ENCODE assay signal across 1 cellular context in genomic region chr16:719815-720506, GRCh38.
TF ChIP-seq lines count a peak whose summit lies in the region.

No MANE protein-coding gene starts in this region.

TF ChIP-seq in K562, 482 proteins besides CTCF, POLR2A, EP300 and RAD21 (continues in another document):
- no peak for TF ChIP-seq CLOCK (CRISPR knock-in tag; IDR thresholded peaks at IDR 0.05; ENCODE audit: borderline replicate concordance)
- TF ChIP-seq PATZ1 (CRISPR knock-in tag; IDR thresholded peaks at IDR 0.05; ENCODE audit: borderline replicate concordance), result no peak
- no peak for TF ChIP-seq E4F1 (CRISPR knock-in tag; IDR thresholded peaks at IDR 0.05; ENCODE audit: borderline replicate concordance)
- TF ChIP-seq MBD1 (CRISPR knock-in tag; IDR thresholded peaks at IDR 0.05), result no peak
- TF ChIP-seq ZBTB43 (CRISPR knock-in tag; IDR thresholded peaks at IDR 0.05), result no peak
- no peak for TF ChIP-seq ZNF699 (CRISPR knock-in tag; IDR thresholded peaks at IDR 0.05; ENCODE audit: insufficient replicate concordance)
- no peak for TF ChIP-seq MEF2D (tag; conservative IDR thresholded peaks at IDR 0.05; ENCODE audit: low read depth)
- peak; percentile 52 for TF ChIP-seq ETV1 (tag; conservative IDR thresholded peaks at IDR 0.05; ENCODE audit: low read depth)
- peak; percentile 43; the same call in 1 of the 2 replicates for TF ChIP-seq THAP12 (CRISPR knock-in tag; IDR thresholded peaks at IDR 0.05)
- TF ChIP-seq GMEB1 (CRISPR knock-in tag; IDR thresholded peaks at IDR 0.05), result no peak
- TF ChIP-seq RFX5 (IDR thresholded peaks at IDR 0.05; ENCODE audit: low read depth, low read length), result no peak
- peak; percentile 89 for TF ChIP-seq PRDM10 (IDR thresholded peaks at IDR 0.05; ENCODE audit: partially characterized antibody)
- no peak for TF ChIP-seq RBM17 (IDR thresholded peaks at IDR 0.05; ENCODE audit: borderline replicate concordance, low read depth, low read length)
- no peak for TF ChIP-seq PYGO2 (tag; IDR thresholded peaks at IDR 0.05)
- no peak for TF ChIP-seq ZNF239 (CRISPR knock-in tag; IDR thresholded peaks at IDR 0.05)
- TF ChIP-seq ARID4B (CRISPR knock-in tag; IDR thresholded peaks at IDR 0.05), result no peak
- TF ChIP-seq DDX20 (tag; IDR thresholded peaks at IDR 0.05; ENCODE audit: low read depth), result no peak
- TF ChIP-seq ERF (CRISPR knock-in tag; IDR thresholded peaks at IDR 0.05), result 0 out of 2 replicates have a peak, but pooled peaks have one; percentile 23
- TF ChIP-seq SIN3A (IDR thresholded peaks at IDR 0.05; ENCODE audit: borderline replicate concordance in 2 of 2, control insufficient read depth in 1 of 2, low read depth in 2 of 2, low read length in 2 of 2), result peak in 1 of 2 experiments; percentile 25; a peak in 1 of 4 replicates
- no peak for TF ChIP-seq GTF2E2 (tag; IDR thresholded peaks at IDR 0.05)
- no peak for TF ChIP-seq ZBTB5 (IDR thresholded peaks at IDR 0.05)
- no peak for TF ChIP-seq GATAD2A (IDR thresholded peaks at IDR 0.05)
- no peak for TF ChIP-seq OTX1 (CRISPR knock-in tag; IDR thresholded peaks at IDR 0.05)
- TF ChIP-seq ZNF511 (CRISPR knock-in tag; IDR thresholded peaks at IDR 0.05), result no peak
